In the genomic region with DNA sequence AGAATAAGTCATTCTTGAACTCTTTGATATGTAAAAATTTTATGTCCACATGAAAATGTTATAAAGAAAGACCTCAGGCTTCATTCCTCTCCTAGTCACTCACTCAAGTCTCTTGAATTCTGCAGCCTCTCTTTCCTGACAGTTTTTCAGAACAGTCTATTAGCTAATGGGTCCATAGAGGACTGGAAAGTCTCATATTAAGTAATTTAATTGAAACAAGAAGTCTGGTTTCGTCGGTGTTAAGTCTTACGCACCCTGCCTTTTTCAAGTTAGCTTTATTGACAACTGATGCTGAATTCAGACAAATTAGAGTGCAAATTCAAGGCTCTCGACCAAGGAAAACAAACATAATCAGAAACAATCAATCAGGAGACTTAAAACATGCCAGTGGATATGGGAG, we compare ENCODE assay signal across 25 cellular contexts.
"Had no signal": no experiment of that assay in that cellular context is flagged by ENCODE, and none has a peak within 500 bp of the region (broad histone marks: within the 10 kb centered on the region; RNA-seq: fewer than 3 reads in every experiment).

No MANE protein-coding gene starts in this region.

- H2AFZ ChIP-seq: hepatocyte had no signal

- H3K4me3 ChIP-seq: colonic mucosa, coronary artery, dorsolateral prefrontal cortex, esophagus muscularis mucosa, esophagus squamous epithelium, gastrocnemius medialis, gastroesophageal sphincter, heart left ventricle, heart right ventricle, hepatocyte had no signal

- H3K4me1 ChIP-seq: colonic mucosa, esophagus muscularis mucosa, esophagus squamous epithelium, foreskin keratinocyte, gastrocnemius medialis, gastroesophageal sphincter, heart left ventricle, heart right ventricle had no signal

- H3K27ac ChIP-seq: colonic mucosa, coronary artery, dorsolateral prefrontal cortex, epithelial cell of prostate, esophagus muscularis mucosa, esophagus squamous epithelium, foreskin keratinocyte, gastrocnemius medialis, gastroesophageal sphincter, heart left ventricle, heart right ventricle, hepatocyte had no signal

- H3K9me3 ChIP-seq: colonic mucosa, esophagus muscularis mucosa, esophagus squamous epithelium, gastrocnemius medialis, gastroesophageal sphincter, heart left ventricle had no signal

- H3K79me2 ChIP-seq: hepatocyte had no signal

- H3K27me3 ChIP-seq: colonic mucosa, dorsolateral prefrontal cortex, esophagus muscularis mucosa, esophagus squamous epithelium, foreskin keratinocyte, gastrocnemius medialis, gastroesophageal sphincter, heart left ventricle, heart right ventricle, hepatocyte had no signal

- H3K4me2 ChIP-seq: hepatocyte had no signal

- H3K36me3 ChIP-seq: colonic mucosa, esophagus muscularis mucosa, esophagus squamous epithelium, gastrocnemius medialis, gastroesophageal sphincter, heart left ventricle, heart right ventricle had no signal

- ATAC-seq: effector memory CD8-positive, alpha-beta T cell; esophagus mucosa; foreskin keratinocyte; gastrocnemius medialis; gastroesophageal sphincter; heart left ventricle; heart right ventricle had no signal

- DNase-seq: colonic mucosa; cortex of kidney; dermis blood vessel endothelial cell; dorsolateral prefrontal cortex; effector CD4-positive, alpha-beta T cell; effector CD8-positive, alpha-beta T cell; effector memory CD4-positive, alpha-beta T cell; effector memory CD8-positive, alpha-beta T cell; endodermal cell; erythroblast; esophagus squamous epithelium; foreskin fibroblast; foreskin keratinocyte; foreskin melanocyte; gastrocnemius medialis; glutamatergic neuron; head of caudate nucleus; heart left ventricle; heart right ventricle had no signal
